In the genomic region with DNA sequence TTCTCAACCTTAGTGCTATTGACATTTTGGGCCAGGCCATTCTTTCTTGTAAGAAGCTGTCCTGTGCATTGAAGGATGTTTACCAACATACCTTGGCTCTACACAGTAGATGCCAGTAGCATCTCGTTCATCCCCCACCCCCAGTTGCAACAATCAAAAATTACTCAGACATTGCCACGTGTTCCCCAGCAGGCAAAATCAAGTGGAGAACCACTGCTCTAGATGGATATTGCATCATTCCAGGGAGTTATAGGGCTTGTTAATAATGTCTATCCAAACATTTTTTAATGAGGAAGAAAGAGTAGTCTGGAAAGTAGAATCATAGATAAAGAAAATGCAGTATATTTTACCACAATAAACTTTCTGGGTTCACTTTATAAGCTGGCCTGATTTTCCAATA, we compare ENCODE assay signal across 17 cellular contexts.
DNase-seq lines count a peak whose midpoint lies in the region; ATAC-seq, FAIRE-seq and TF ChIP-seq lines count a peak whose summit lies in the region.
"Had no signal": no experiment of that assay in that cellular context is flagged by ENCODE, and none has a peak within 500 bp of the region (broad histone marks: within the 10 kb centered on the region; RNA-seq: fewer than 3 reads in every experiment).

No MANE protein-coding gene starts in this region.

- intact Hi-C loops in left cardiac atrium (cut with DNase I) = no loop called here

- no peaks in the 10 kb centered on the region for H3K27me3 ChIP-seq in bronchial epithelial cell (ENCODE audit: control insufficient read depth, insufficient read depth, low read length)
- H3K27me3 ChIP-seq: cardiac muscle cell, dorsolateral prefrontal cortex had no signal

- H3K36me3 ChIP-seq in bronchial epithelial cell (ENCODE audit: control insufficient read depth, insufficient read depth, low read length) = no peaks in the 10 kb centered on the region
- H3K36me3 ChIP-seq: cardiac muscle cell had no signal

- no peak for TF ChIP-seq POLR2A in NB4 (IDR thresholded peaks at IDR 0.05; ENCODE audit: extremely low read depth, insufficient read length)

- peak; percentile 24 for DNase-seq in AG09309 (ENCODE audit: low read depth)
- DNase-seq in CD1c-positive myeloid dendritic cell (ENCODE audit: extremely low spot score) = peak; percentile 5
- peak; percentile 14 for DNase-seq in NB4 (ENCODE audit: low read depth)
- DNase-seq in bronchial epithelial cell (ENCODE audit: low read depth) = peak; percentile 81
- DNase-seq in Ammon's horn (ENCODE audit: low spot score) = no peak
- DNase-seq in HTR-8/SVneo (ENCODE audit: insufficient read length, low spot score) = no peak
- DNase-seq in left cardiac atrium = no peak
- DNase-seq in SHP77 (lab: John Stamatoyannopoulos, UW) = no peak
- DNase-seq: dorsolateral prefrontal cortex; NCI-H187; stimulated activated CD4-positive, alpha-beta T cell treated with anti-CD3 and anti-CD28 coated beads, Interleukin-2, amount 100 ng/mL, for 48 hours had no signal

- no peak for TF ChIP-seq CTCF in AG09309 (IDR thresholded peaks at IDR 0.05; ENCODE audit: control insufficient read depth, insufficient read depth, low read depth, low read length, missing control alignments)
- no peak for TF ChIP-seq CTCF in NB4 (IDR thresholded peaks at IDR 0.05; ENCODE audit: low read depth, low read length)
- TF ChIP-seq CTCF in bronchial epithelial cell (IDR thresholded peaks at IDR 0.05; ENCODE audit: insufficient read depth, low read length, severe bottlenecking) = no peak

- H3K4me3 ChIP-seq in AG09309 (ENCODE audit: control insufficient read depth, low read depth, low read length) (no peak overlapping the region), NB4 (ENCODE audit: low read depth, low read length) (no peak overlapping the region), bronchial epithelial cell (ENCODE audit: low read depth, low read length) (no peak overlapping the region)
- H3K4me3 ChIP-seq: cardiac muscle cell, dorsolateral prefrontal cortex, skin epidermis had no signal

- ATAC-seq in left cardiac atrium = no peak
- ATAC-seq: activated CD4-positive, CD25-positive, alpha-beta regulatory T cell treated with anti-CD3 and anti-CD28 coated beads, Interleukin-2, amount 50 U/mL, for 24 hours; esophagus mucosa had no signal

- FAIRE-seq in bronchial epithelial cell (lab: Jason Lieb, UNC) = no peak
- FAIRE-seq in HTR-8/SVneo (lab: Jason Lieb, UNC) = no peak
- FAIRE-seq: D721Med, islet of Langerhans had no signal

Comparison
In these comparisons a context has a peak if more than half of its experiments do, and no peak if none do; other contexts are left out.
1. DNase-seq: peak in AG09309 (single experiment), CD1c-positive myeloid dendritic cell (single experiment), NB4 (single experiment) and bronchial epithelial cell (single experiment); none in Ammon's horn (single experiment), HTR-8/SVneo (single experiment), left cardiac atrium (single experiment) and SHP77 (0 of 2).